In genomic region chr1:169105434-169106094, GRCh38 we compare ENCODE assay signal across 8 cellular contexts. TPM values are rescaled to one million over a fixed set of nuclear protein-coding genes. Genes with fewer than 3 reads are reported as not detected.
DNase-seq lines count a peak whose midpoint lies in the region; ATAC-seq and TF ChIP-seq lines count a peak whose summit lies in the region.

No MANE protein-coding gene starts in this region.

- 4 to 10% methylated on average over 22 to 37 of the region's 47 CpGs for WGBS in tibial nerve, 2 donors

- H3K36me3 Mint-ChIP-seq in WTC11 (no peaks in the 10 kb centered on the region), endothelial cell (ENCODE audit: low read depth, unreplicated experiment) (peaks cover 3% of the 10 kb centered on the region)

- no peak for TF ChIP-seq POLR2A in tibial nerve (IDR thresholded peaks at IDR 0.05)

- in situ Hi-C loops in ACHN (cut with HindIII; ENCODE audit: low pct_ligation_motif_present, low pct_unique_long_range_greater_than_20kb, low sequenced_read_pairs), result no loop called here

- no peaks in the 10 kb centered on the region for H3K9me3 ChIP-seq in mononuclear cell (ENCODE audit: low read depth, low read length)
- H3K9me3 ChIP-seq in tibial nerve, result no peaks in the 10 kb centered on the region

- peak overlapping the region; percentile 74 for H3K4me3 Mint-ChIP-seq in WTC11
- peak overlapping the region; percentile 73 for H3K4me3 Mint-ChIP-seq in endothelial cell (ENCODE audit: unreplicated experiment)

- POLR2A ChIA-PET in WTC11 (lab: Charles Lee), result interaction anchor here (0.6 to 1.6 kb wide), 4 partner anchors 243 to 468 kb away, joined by 3 read pairs; partner anchors contain the start of genes BLZF1 and NME7

- H3K4me1 ChIP-seq in mononuclear cell (ENCODE audit: insufficient read depth, low read length) (peaks cover 45% of the 10 kb centered on the region), tibial nerve (peaks cover 0 to 64% (median 16%) of the 10 kb centered on the region in 4 donors)

- H3K36me3 ChIP-seq in tibial nerve, result no peaks in the 10 kb centered on the region

- H3K4me3 ChIP-seq in mononuclear cell (ENCODE audit: low read length), result peak overlapping the region; percentile 52
- H3K4me3 ChIP-seq in tibial nerve, result peak overlapping the region; percentile 71 to 78 (median 74)

- ATAC-seq in HG02763 (IDR thresholded peaks at IDR 0.05; ENCODE audit: unreplicated experiment) (peak; percentile 35), WTC11 (peak; percentile 50)

- no peaks in the 10 kb centered on the region; the same call in none of the 2 replicates for H3K27me3 Mint-ChIP-seq in WTC11 (ENCODE audit: low read depth)
- peaks cover 8% of the 10 kb centered on the region for H3K27me3 Mint-ChIP-seq in endothelial cell (ENCODE audit: unreplicated experiment)

- TF ChIP-seq CTCF in GM12872 (IDR thresholded peaks at IDR 0.05; ENCODE audit: insufficient read depth, low read depth, low read length), result peak; percentile 33; the same call in 2 of the 3 replicates
- no peak for TF ChIP-seq CTCF in WTC11 (IDR thresholded peaks at IDR 0.05)
- TF ChIP-seq CTCF in endothelial cell (IDR thresholded peaks at IDR 0.05; ENCODE audit: unreplicated experiment), result no peak
- TF ChIP-seq CTCF in tibial nerve (IDR thresholded peaks at IDR 0.05), result no peak

- peaks cover 35% of the 10 kb centered on the region for H3K27me3 ChIP-seq in mononuclear cell (ENCODE audit: insufficient read depth, low read length)
- no peaks in the 10 kb centered on the region for H3K27me3 ChIP-seq in tibial nerve

- H3K27ac Mint-ChIP-seq in WTC11, result peak overlapping the region; percentile 45; the same call in 1 of the 2 replicates
- no peak overlapping the region for H3K27ac Mint-ChIP-seq in endothelial cell (ENCODE audit: unreplicated experiment)

- CTCF ChIA-PET in WTC11 (lab: Charles Lee), result interaction anchor here (0.8 to 2.1 kb wide), 3 partner anchors 9 to 502 kb away, joined by 3 to 10 read pairs (median 5); no protein-coding TSS in a partner anchor

- DNase-seq in ACHN (peak; percentile 90), NCI-H146 treated with DMSO at 0.1 percent for 48 hours (lab: John Stamatoyannopoulos, UW; ENCODE audit: unreplicated experiment) (peak; percentile 85), WTC11 (ENCODE audit: low spot score) (peak; percentile 83), endothelial cell (ENCODE audit: low spot score) (peak; percentile 57), tibial nerve (ENCODE audit: low spot score in 2 of 2) (peak in 1 of 2 donors; percentile 26)

- no peak for TF ChIP-seq EP300 in tibial nerve (IDR thresholded peaks at IDR 0.05)

- H3K9me3 Mint-ChIP-seq in WTC11, result no peaks in the 10 kb centered on the region
- H3K9me3 Mint-ChIP-seq in endothelial cell (ENCODE audit: unreplicated experiment), result no peaks in the 10 kb centered on the region

- H3K4me1 Mint-ChIP-seq in WTC11 (peaks cover 46% of the 10 kb centered on the region), endothelial cell (ENCODE audit: unreplicated experiment) (peaks cover 21% of the 10 kb centered on the region)

- peak overlapping the region; percentile 56 to 87 (median 84) for H3K27ac ChIP-seq in tibial nerve

TF ChIP-seq in WTC11, 78 proteins besides CTCF, POLR2A, EP300 and RAD21 (continues in another document):
- TF ChIP-seq ZNF423 (CRISPR knock-in tag; IDR thresholded peaks at IDR 0.05) (peak; percentile 46; the same call in 1 of the 2 replicates), NFYB (CRISPR knock-in tag; conservative IDR thresholded peaks at IDR 0.05; ENCODE audit: low read depth) (no peak), SMAD4 (CRISPR knock-in tag; IDR thresholded peaks at IDR 0.05) (no peak), ZNF317 (CRISPR knock-in tag; IDR thresholded peaks at IDR 0.05; ENCODE audit: borderline replicate concordance, low read depth) (no peak), ZNF121 (CRISPR knock-in tag; IDR thresholded peaks at IDR 0.05) (0 out of 2 replicates have a peak, but pooled peaks have one; percentile 19), RORB (CRISPR knock-in tag; IDR thresholded peaks at IDR 0.05) (no peak), FOXP4 (CRISPR knock-in tag; IDR thresholded peaks at IDR 0.05) (peak; percentile 14; the same call in 1 of the 2 replicates), GABPB1 (CRISPR knock-in tag; IDR thresholded peaks at IDR 0.05) (no peak), USF1 (CRISPR knock-in tag; IDR thresholded peaks at IDR 0.05) (peak; percentile 67), SP1 (CRISPR knock-in tag; conservative IDR thresholded peaks at IDR 0.05) (peak; percentile 65; the same call in 1 of the 2 replicates), TEAD1 (CRISPR knock-in tag; IDR thresholded peaks at IDR 0.05) (no peak; the same call in 1 of the 2 replicates)
- TF ChIP-seq, protein P1, sequence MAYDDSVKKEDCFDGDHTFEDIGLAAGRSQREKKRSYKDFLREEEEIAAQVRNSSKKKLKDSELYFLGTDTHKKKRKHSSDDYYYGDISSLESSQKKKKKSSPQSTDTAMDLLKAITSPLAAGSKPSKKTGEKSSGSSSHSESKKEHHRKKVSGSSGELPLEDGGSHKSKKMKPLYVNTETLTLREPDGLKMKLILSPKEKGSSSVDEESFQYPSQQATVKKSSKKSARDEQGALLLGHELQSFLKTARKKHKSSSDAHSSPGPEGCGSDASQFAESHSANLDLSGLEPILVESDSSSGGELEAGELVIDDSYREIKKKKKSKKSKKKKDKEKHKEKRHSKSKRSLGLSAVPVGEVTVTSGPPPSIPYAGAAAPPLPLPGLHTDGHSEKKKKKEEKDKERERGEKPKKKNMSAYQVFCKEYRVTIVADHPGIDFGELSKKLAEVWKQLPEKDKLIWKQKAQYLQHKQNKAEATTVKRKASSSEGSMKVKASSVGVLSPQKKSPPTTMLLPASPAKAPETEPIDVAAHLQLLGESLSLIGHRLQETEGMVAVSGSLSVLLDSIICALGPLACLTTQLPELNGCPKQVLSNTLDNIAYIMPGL (CRISPR knock-in tag; IDR thresholded peaks at IDR 0.05), result peak; percentile 50; the same call in 1 of the 2 replicates
- TF ChIP-seq, protein P2, sequence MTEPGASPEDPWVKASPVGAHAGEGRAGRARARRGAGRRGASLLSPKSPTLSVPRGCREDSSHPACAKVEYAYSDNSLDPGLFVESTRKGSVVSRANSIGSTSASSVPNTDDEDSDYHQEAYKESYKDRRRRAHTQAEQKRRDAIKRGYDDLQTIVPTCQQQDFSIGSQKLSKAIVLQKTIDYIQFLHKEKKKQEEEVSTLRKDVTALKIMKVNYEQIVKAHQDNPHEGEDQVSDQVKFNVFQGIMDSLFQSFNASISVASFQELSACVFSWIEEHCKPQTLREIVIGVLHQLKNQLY (CRISPR knock-in tag; IDR thresholded peaks at IDR 0.05), result 0 out of 2 replicates have a peak, but pooled peaks have one; percentile 57
- TF ChIP-seq, protein P3, sequence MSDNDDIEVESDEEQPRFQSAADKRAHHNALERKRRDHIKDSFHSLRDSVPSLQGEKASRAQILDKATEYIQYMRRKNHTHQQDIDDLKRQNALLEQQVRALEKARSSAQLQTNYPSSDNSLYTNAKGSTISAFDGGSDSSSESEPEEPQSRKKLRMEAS (CRISPR knock-in tag; IDR thresholded peaks at IDR 0.05), result peak; percentile 57
- TF ChIP-seq, protein P4, sequence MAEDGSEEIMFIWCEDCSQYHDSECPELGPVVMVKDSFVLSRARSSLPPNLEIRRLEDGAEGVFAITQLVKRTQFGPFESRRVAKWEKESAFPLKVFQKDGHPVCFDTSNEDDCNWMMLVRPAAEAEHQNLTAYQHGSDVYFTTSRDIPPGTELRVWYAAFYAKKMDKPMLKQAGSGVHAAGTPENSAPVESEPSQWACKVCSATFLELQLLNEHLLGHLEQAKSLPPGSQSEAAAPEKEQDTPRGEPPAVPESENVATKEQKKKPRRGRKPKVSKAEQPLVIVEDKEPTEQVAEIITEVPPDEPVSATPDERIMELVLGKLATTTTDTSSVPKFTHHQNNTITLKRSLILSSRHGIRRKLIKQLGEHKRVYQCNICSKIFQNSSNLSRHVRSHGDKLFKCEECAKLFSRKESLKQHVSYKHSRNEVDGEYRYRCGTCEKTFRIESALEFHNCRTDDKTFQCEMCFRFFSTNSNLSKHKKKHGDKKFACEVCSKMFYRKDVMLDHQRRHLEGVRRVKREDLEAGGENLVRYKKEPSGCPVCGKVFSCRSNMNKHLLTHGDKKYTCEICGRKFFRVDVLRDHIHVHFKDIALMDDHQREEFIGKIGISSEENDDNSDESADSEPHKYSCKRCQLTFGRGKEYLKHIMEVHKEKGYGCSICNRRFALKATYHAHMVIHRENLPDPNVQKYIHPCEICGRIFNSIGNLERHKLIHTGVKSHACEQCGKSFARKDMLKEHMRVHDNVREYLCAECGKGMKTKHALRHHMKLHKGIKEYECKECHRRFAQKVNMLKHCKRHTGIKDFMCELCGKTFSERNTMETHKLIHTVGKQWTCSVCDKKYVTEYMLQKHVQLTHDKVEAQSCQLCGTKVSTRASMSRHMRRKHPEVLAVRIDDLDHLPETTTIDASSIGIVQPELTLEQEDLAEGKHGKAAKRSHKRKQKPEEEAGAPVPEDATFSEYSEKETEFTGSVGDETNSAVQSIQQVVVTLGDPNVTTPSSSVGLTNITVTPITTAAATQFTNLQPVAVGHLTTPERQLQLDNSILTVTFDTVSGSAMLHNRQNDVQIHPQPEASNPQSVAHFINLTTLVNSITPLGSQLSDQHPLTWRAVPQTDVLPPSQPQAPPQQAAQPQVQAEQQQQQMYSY (CRISPR knock-in tag; IDR thresholded peaks at IDR 0.05), result no peak

RNA-seq across cellular contexts. Expression of gene ATP1B1, which starts 0.9 kb away (rescaled TPM):
- total RNA-seq in WTC11 (2021) (40.7 to 41.9 TPM (median 41.8 TPM) in 3 replicates), endothelial cell (ENCODE audit: unreplicated experiment) (6.0 TPM), mononuclear cell (4.7 TPM), tibial nerve (10 to 100 TPM in 2 of 4 donors, 1 to 10 TPM in 2; 6.0 to 21.9 (median 12.2) TPM)
